13 cellular contexts compared by ENCODE assay signal in genomic region chr7:151338809-151339208, GRCh38. TPM values are rescaled to one million over a fixed set of nuclear protein-coding genes. Genes with fewer than 3 reads are reported as not detected.
A peak's percentile ranks its signal among the peaks of the same experiment; 100 is the strongest.
DNase-seq lines count a peak whose midpoint lies in the region; ATAC-seq and TF ChIP-seq lines count a peak whose summit lies in the region.
"Had no signal": no experiment of that assay in that cellular context is flagged by ENCODE, and none has a peak within 500 bp of the region (broad histone marks: within the 10 kb centered on the region; RNA-seq: fewer than 3 reads in every experiment).

No MANE protein-coding gene starts in this region.

- H4K8ac ChIP-seq in neuronal stem cell (ENCODE audit: low read depth, low read length) (no peak overlapping the region), mesendoderm (ENCODE audit: low read depth, low read length) (no peak overlapping the region)

- H4K91ac ChIP-seq in neuronal stem cell (ENCODE audit: low read depth, low read length, poor library complexity) = no peak overlapping the region

- peaks cover 5% of the 10 kb centered on the region for H3K79me1 ChIP-seq in neuronal stem cell (ENCODE audit: low read depth, low read length)
- H3K79me1 ChIP-seq in mesendoderm (ENCODE audit: low read length) = peaks cover 3% of the 10 kb centered on the region

- no peak overlapping the region for H3K14ac ChIP-seq in neuronal stem cell (ENCODE audit: low read length)

- H4K5ac ChIP-seq in mesendoderm (ENCODE audit: low read length) = no peak overlapping the region

- H3K4me1 Mint-ChIP-seq in activated naive CD8-positive, alpha-beta T cell (ENCODE audit: low read depth) = peaks cover 42% of the 10 kb centered on the region
- peaks cover 43% of the 10 kb centered on the region for H3K4me1 Mint-ChIP-seq in activated naive CD8-positive, alpha-beta T cell treated with anti-CD3 and anti-CD28 coated beads for 36 hours
- H3K4me1 Mint-ChIP-seq in dendritic cell treated with granulocyte-macrophage colony-stimulating factor and Interleukin-4, amounts not matched to agents 40 ng/mL and 50 ng/mL, for 4 days (ENCODE audit: low read depth) = peaks cover 57% of the 10 kb centered on the region

- H2BK120ac ChIP-seq in neuronal stem cell (ENCODE audit: low read depth, low read length) (no peak overlapping the region), mesendoderm (ENCODE audit: low read depth, low read length) (no peak overlapping the region)

- no peaks in the 10 kb centered on the region for H3K27me3 Mint-ChIP-seq in activated naive CD8-positive, alpha-beta T cell
- no peaks in the 10 kb centered on the region for H3K27me3 Mint-ChIP-seq in activated naive CD8-positive, alpha-beta T cell treated with anti-CD3 and anti-CD28 coated beads for 36 hours
- no peaks in the 10 kb centered on the region for H3K27me3 Mint-ChIP-seq in dendritic cell treated with granulocyte-macrophage colony-stimulating factor and Interleukin-4, amounts not matched to agents 40 ng/mL and 50 ng/mL, for 4 days

- H3K79me2 ChIP-seq in mesendoderm (ENCODE audit: control insufficient read depth, insufficient read depth, low read length) = peaks cover 3% of the 10 kb centered on the region

- no peak overlapping the region for H2AFZ ChIP-seq in neuronal stem cell (ENCODE audit: low read length)

- H3K9me3 ChIP-seq in HEK293 (ENCODE audit: control insufficient read depth, insufficient read depth, low read depth, low read length) (no peaks in the 10 kb centered on the region), neuronal stem cell (replicated peaks in 1 of 2; ENCODE audit: control insufficient read depth in 2 of 2, insufficient read depth in 1 of 2, low read depth in 1 of 2, low read length in 2 of 2) (peaks cover 2 to 3% of the 10 kb centered on the region in 2 donors)
- H3K9me3 ChIP-seq: BE2C, Caco-2 had no signal

- no peak overlapping the region for H2AK5ac ChIP-seq in neuronal stem cell (ENCODE audit: low read depth, low read length)
- no peak overlapping the region for H2AK5ac ChIP-seq in mesendoderm (ENCODE audit: low read length)

- WGBS in neuronal stem cell (ENCODE audit: extremely low coverage in 2 of 2, insufficient read length in 2 of 2, insufficient replicate concordance in 1 of 2), 2 donors = no CpG with 5 or more reads among the region's 3 CpGs
- no CpG with 5 or more reads among the region's 3 CpGs for WGBS in mesendoderm (ENCODE audit: extremely low coverage, insufficient coverage, low lambda C conversion rate)

- H2BK12ac ChIP-seq in neuronal stem cell (ENCODE audit: low read length) = no peak overlapping the region

- no peak for ATAC-seq in HG03039 (IDR thresholded peaks at IDR 0.05; ENCODE audit: unreplicated experiment)
- ATAC-seq: CD8-positive, alpha-beta T cell had no signal

- no peak overlapping the region for H3K56ac ChIP-seq in mesendoderm (ENCODE audit: low read length)

- intact Hi-C loops in dendritic cell treated with granulocyte-macrophage colony-stimulating factor and Interleukin-4, amounts not matched to agents 40 ng/mL and 50 ng/mL, for 4 days (cut with micrococcal nuclease) = no loop called here

- peak overlapping the region; percentile 83 for H3K27ac Mint-ChIP-seq in activated naive CD8-positive, alpha-beta T cell
- H3K27ac Mint-ChIP-seq in activated naive CD8-positive, alpha-beta T cell treated with anti-CD3 and anti-CD28 coated beads for 36 hours = no peak overlapping the region
- H3K27ac Mint-ChIP-seq in dendritic cell treated with granulocyte-macrophage colony-stimulating factor and Interleukin-4, amounts not matched to agents 40 ng/mL and 50 ng/mL, for 4 days = peak overlapping the region; percentile 93
- H3K27ac Mint-ChIP-seq: CD8-positive, alpha-beta T cell had no signal

- no peaks in the 10 kb centered on the region for H3K4me1 ChIP-seq in HEK293 (ENCODE audit: control insufficient read depth, insufficient read depth, low read length)
- peaks cover 0 to 4% of the 10 kb centered on the region in 2 donors for H3K4me1 ChIP-seq in neuronal stem cell (ENCODE audit: control insufficient read depth in 2 of 2, insufficient read depth in 1 of 2, low read depth in 1 of 2, low read length in 2 of 2)
- no peaks in the 10 kb centered on the region for H3K4me1 ChIP-seq in mesendoderm (ENCODE audit: control insufficient read depth, low read depth, low read length)
- H3K4me1 ChIP-seq: BE2C, Caco-2 had no signal

- POLR2A ChIA-PET in HEK293 (lab: Yijun Ruan, JAX) = interaction anchor here (0.6 kb wide), 1 partner anchor 117 kb away, joined by 3 read pairs; no protein-coding TSS in a partner anchor

- peaks cover 0 to 14% (median 2%) of the 10 kb centered on the region in 3 experiments for H3K27me3 ChIP-seq in neuronal stem cell (ENCODE audit: control insufficient read depth in 3 of 3, insufficient read depth in 3 of 3, low read depth in 1 of 3, low read length in 3 of 3)
- H3K27me3 ChIP-seq in mesendoderm (ENCODE audit: insufficient read depth, low read length, poor library complexity) = no peaks in the 10 kb centered on the region
- H3K27me3 ChIP-seq: BE2C had no signal

- H3K9ac ChIP-seq in neuronal stem cell (ENCODE audit: low read depth, low read length, poor library complexity) (no peak overlapping the region), mesendoderm (ENCODE audit: low read length) (no peak overlapping the region)

- H3K9me3 Mint-ChIP-seq in activated naive CD8-positive, alpha-beta T cell (ENCODE audit: low read depth) = peaks cover 8% of the 10 kb centered on the region
- peaks cover 17% of the 10 kb centered on the region for H3K9me3 Mint-ChIP-seq in activated naive CD8-positive, alpha-beta T cell treated with anti-CD3 and anti-CD28 coated beads for 36 hours
- no peaks in the 10 kb centered on the region for H3K9me3 Mint-ChIP-seq in dendritic cell treated with granulocyte-macrophage colony-stimulating factor and Interleukin-4, amounts not matched to agents 40 ng/mL and 50 ng/mL, for 4 days

- CTCF ChIA-PET in HEK293 (lab: Yijun Ruan, JAX) = interaction anchor here (0.6 to 1.4 kb wide), 3 partner anchors 23 to 361 kb away, joined by 3 to 10 read pairs (median 4); no protein-coding TSS in a partner anchor

- H3K27ac ChIP-seq in HEK293 (ENCODE audit: extremely low read depth, low read depth, low read length) = no peak overlapping the region
- no peak overlapping the region for H3K27ac ChIP-seq in neuronal stem cell (replicated peaks; ENCODE audit: low read length)
- H3K27ac ChIP-seq in mesendoderm (ENCODE audit: low read depth, low read length) = no peak overlapping the region
- H3K27ac ChIP-seq: C4-2B had no signal

- H3K4ac ChIP-seq in neuronal stem cell (ENCODE audit: low read length) (no peak overlapping the region), mesendoderm (ENCODE audit: low read depth, low read length) (no peak overlapping the region)

- DNase-seq in activated naive CD8-positive, alpha-beta T cell treated with anti-CD3 and anti-CD28 coated beads for 36 hours = no peak
- DNase-seq in neuronal stem cell (ENCODE audit: low spot score) (no peak), mesendoderm (no peak)
- DNase-seq: BE2C; Caco-2; CD8-positive, alpha-beta T cell; DMS53; HCEC 1CT had no signal

- no peak overlapping the region for H3K4me3 Mint-ChIP-seq in activated naive CD8-positive, alpha-beta T cell
- no peak overlapping the region for H3K4me3 Mint-ChIP-seq in activated naive CD8-positive, alpha-beta T cell treated with anti-CD3 and anti-CD28 coated beads for 36 hours
- H3K4me3 Mint-ChIP-seq in dendritic cell treated with granulocyte-macrophage colony-stimulating factor and Interleukin-4, amounts not matched to agents 40 ng/mL and 50 ng/mL, for 4 days = no peak overlapping the region
- H3K4me3 Mint-ChIP-seq: CD8-positive, alpha-beta T cell had no signal

- H3K23ac ChIP-seq in neuronal stem cell (ENCODE audit: low read depth, low read length, poor library complexity) (no peak overlapping the region), mesendoderm (ENCODE audit: low read length) (no peak overlapping the region)

- no peak overlapping the region for H3K18ac ChIP-seq in neuronal stem cell (ENCODE audit: low read length)
- H3K18ac ChIP-seq in mesendoderm (ENCODE audit: low read length) = no peak overlapping the region

- no peak for TF ChIP-seq CTCF in HEK293 (tag by site-specific recombination; IDR thresholded peaks at IDR 0.05)

- H3K36me3 Mint-ChIP-seq in activated naive CD8-positive, alpha-beta T cell = no peaks in the 10 kb centered on the region
- peaks cover 17% of the 10 kb centered on the region for H3K36me3 Mint-ChIP-seq in activated naive CD8-positive, alpha-beta T cell treated with anti-CD3 and anti-CD28 coated beads for 36 hours
- peaks cover 6% of the 10 kb centered on the region for H3K36me3 Mint-ChIP-seq in dendritic cell treated with granulocyte-macrophage colony-stimulating factor and Interleukin-4, amounts not matched to agents 40 ng/mL and 50 ng/mL, for 4 days (ENCODE audit: low read depth)

- H3K4me3 ChIP-seq in HEK293 (ENCODE audit: low read depth, low read length) (no peak overlapping the region), neuronal stem cell (ENCODE audit: low read length in 2 of 2) (no peak overlapping the region), mesendoderm (ENCODE audit: low read length) (no peak overlapping the region)

- H2BK5ac ChIP-seq in neuronal stem cell (ENCODE audit: low read length) = no peak overlapping the region
- H2BK5ac ChIP-seq in mesendoderm (ENCODE audit: low read length) = no peak overlapping the region

- H2BK15ac ChIP-seq in neuronal stem cell (ENCODE audit: low read length) = no peak overlapping the region
- H2BK15ac ChIP-seq in mesendoderm (replicated peaks; ENCODE audit: low read depth) = no peak overlapping the region

- H3K4me2 ChIP-seq in neuronal stem cell (ENCODE audit: insufficient read depth, low read length, poor library complexity, severe bottlenecking) (no peak overlapping the region), mesendoderm (ENCODE audit: low read length) (no peak overlapping the region)

- H3K36me3 ChIP-seq in HEK293 (ENCODE audit: control insufficient read depth in 2 of 2, insufficient read depth in 1 of 2, low read length in 2 of 2) = peaks cover 0 to 4% of the 10 kb centered on the region in 2 experiments; a peak in 1 of 3 replicates
- peaks cover 3 to 4% of the 10 kb centered on the region in 2 donors for H3K36me3 ChIP-seq in neuronal stem cell (replicated peaks in 1 of 2; ENCODE audit: control insufficient read depth in 2 of 2, insufficient read depth in 2 of 2, low read length in 2 of 2)
- H3K36me3 ChIP-seq in mesendoderm (ENCODE audit: control insufficient read depth, insufficient read depth, low read length) = no peaks in the 10 kb centered on the region
- H3K36me3 ChIP-seq: BE2C had no signal

TF ChIP-seq in HEK293, 187 proteins besides CTCF, POLR2A, EP300 and RAD21:
- TF ChIP-seq ZNF837 (tag by site-specific recombination; IDR thresholded peaks at IDR 0.05) (no peak), ZNF558 (tag by site-specific recombination; IDR thresholded peaks at IDR 0.05) (peak; percentile 93)

RNA-seq across cellular contexts. Expression of gene NUB1, which starts 2.8 kb away (rescaled TPM):
- total RNA-seq in activated naive CD8-positive, alpha-beta T cell treated with anti-CD3 and anti-CD28 coated beads for 36 hours = 10 to 100 TPM; 51.2 to 51.6 TPM
- 74.1 TPM for polyA plus RNA-seq in neuronal stem cell (2013, experiment 1 of 2)
- 73.2 TPM for polyA plus RNA-seq in neuronal stem cell (2013, experiment 2 of 2)
- polyA plus RNA-seq in mesendoderm (2013, experiment 1 of 2) = 42.7 TPM
- 43.4 TPM for polyA plus RNA-seq in mesendoderm (2013, experiment 2 of 2)
